Comparison of ENCODE assay signal across 8 cellular contexts in genomic region chr13:97975280-97975850, GRCh38. TPM values are rescaled to one million over a fixed set of nuclear protein-coding genes. Genes with fewer than 3 reads are reported as not detected.
DNase-seq lines count a peak whose midpoint lies in the region; ATAC-seq and TF ChIP-seq lines count a peak whose summit lies in the region.

No MANE protein-coding gene starts in this region.

- CTCF ChIA-PET in activated CD8-positive, alpha-beta memory T cell treated with anti-CD3 and anti-CD28 coated beads, Interleukin-2, amount 10 ng/mL, durations not matched to agents 7 days and 5 days (lab: Charles Lee): no interaction called here

- peaks cover 10 to 22% of the 10 kb centered on the region in 2 donors for H3K4me1 ChIP-seq in duodenal mucosa (ENCODE audit: control insufficient read depth in 1 of 2, insufficient read depth in 2 of 2, low read length in 2 of 2)

- H3K9me3 Mint-ChIP-seq in activated CD8-positive, alpha-beta memory T cell treated with anti-CD3 and anti-CD28 coated beads, Interleukin-2, amount 10 ng/mL, durations not matched to agents 7 days and 5 days (ENCODE audit: low read depth): no peaks in the 10 kb centered on the region
- H3K9me3 Mint-ChIP-seq in nephron: no peaks in the 10 kb centered on the region

- peak overlapping the region; percentile 87 for H3K4me3 Mint-ChIP-seq in activated CD8-positive, alpha-beta memory T cell treated with anti-CD3 and anti-CD28 coated beads, Interleukin-2, amount 10 ng/mL, durations not matched to agents 7 days and 5 days
- H3K4me3 Mint-ChIP-seq in nephron: peak overlapping the region; percentile 94 to 96 (median 95)

- H3K27me3 Mint-ChIP-seq in activated CD8-positive, alpha-beta memory T cell treated with anti-CD3 and anti-CD28 coated beads, Interleukin-2, amount 10 ng/mL, durations not matched to agents 7 days and 5 days: peaks cover 6% of the 10 kb centered on the region
- no peaks in the 10 kb centered on the region for H3K27me3 Mint-ChIP-seq in nephron (ENCODE audit: low read depth)

- peaks cover 26% of the 10 kb centered on the region for H3K4me1 Mint-ChIP-seq in activated CD8-positive, alpha-beta memory T cell treated with anti-CD3 and anti-CD28 coated beads, Interleukin-2, amount 10 ng/mL, durations not matched to agents 7 days and 5 days
- H3K4me1 Mint-ChIP-seq in nephron: peaks cover 26% of the 10 kb centered on the region

- no peak for TF ChIP-seq CTCF in nephron (IDR thresholded peaks at IDR 0.05; ENCODE audit: unreplicated experiment in 3 of 3)

- H3K9ac ChIP-seq in duodenal mucosa (ENCODE audit: low read depth in 1 of 2, low read length in 2 of 2): peak overlapping the region; percentile 51 to 79

- no peaks in the 10 kb centered on the region for H3K9me3 ChIP-seq in MG63
- H3K9me3 ChIP-seq in duodenal mucosa (ENCODE audit: control insufficient read depth in 1 of 2, low read length in 2 of 2): no peaks in the 10 kb centered on the region

- H3K27ac ChIP-seq in duodenal mucosa (ENCODE audit: low read depth, low read length): no peak overlapping the region

- H3K4me3 ChIP-seq in MG63: peak overlapping the region; percentile 65
- H3K4me3 ChIP-seq in duodenal mucosa (ENCODE audit: low read depth in 1 of 2, low read length in 2 of 2): peak overlapping the region; percentile 73 to 90

- DNase-seq in activated CD8-positive, alpha-beta memory T cell treated with anti-CD3 and anti-CD28 coated beads, Interleukin-2, amount 10 ng/mL, durations not matched to agents 7 days and 5 days: no peak
- no peak for DNase-seq in activated CD8-positive, alpha-beta memory T cell treated with anti-CD3 and anti-CD28 coated beads, Interleukin-2, amount 50 U/mL, for 48 hours
- DNase-seq in MG63 (no peak), activated gamma-delta T cell treated with Interleukin-2 at 50 U/mL for 16 hours (no peak)

- no peak for ATAC-seq in activated CD8-positive, alpha-beta memory T cell treated with anti-CD3 and anti-CD28 coated beads, Interleukin-2, amount 10 ng/mL, durations not matched to agents 7 days and 5 days
- ATAC-seq in HG03469 (IDR thresholded peaks at IDR 0.05; ENCODE audit: unreplicated experiment): no peak
- no peak for ATAC-seq in GM18520 (IDR thresholded peaks at IDR 0.05; ENCODE audit: unreplicated experiment)

- peaks cover 6% of the 10 kb centered on the region for H3K36me3 Mint-ChIP-seq in activated CD8-positive, alpha-beta memory T cell treated with anti-CD3 and anti-CD28 coated beads, Interleukin-2, amount 10 ng/mL, durations not matched to agents 7 days and 5 days
- no peaks in the 10 kb centered on the region for H3K36me3 Mint-ChIP-seq in nephron (ENCODE audit: low read depth)

- H3K27ac Mint-ChIP-seq in activated CD8-positive, alpha-beta memory T cell treated with anti-CD3 and anti-CD28 coated beads, Interleukin-2, amount 10 ng/mL, durations not matched to agents 7 days and 5 days: peak overlapping the region; percentile 97
- peak overlapping the region; percentile 95 to 98 (median 96) for H3K27ac Mint-ChIP-seq in nephron

- no peaks in the 10 kb centered on the region for H3K27me3 ChIP-seq in MG63
- peaks cover 0 to 4% of the 10 kb centered on the region in 2 donors for H3K27me3 ChIP-seq in duodenal mucosa (ENCODE audit: control insufficient read depth in 1 of 2, insufficient read depth in 2 of 2, low read length in 2 of 2)

- H3K36me3 ChIP-seq in MG63 (peaks cover 17% of the 10 kb centered on the region), duodenal mucosa (ENCODE audit: control insufficient read depth in 1 of 2, insufficient read depth in 2 of 2, low read length in 2 of 2) (no peaks in the 10 kb centered on the region)

RNA-seq across cellular contexts. Expression of gene IPO5, which starts 21.9 kb away (rescaled TPM):
- 100 to 1,000 TPM; 101 to 136 TPM for total RNA-seq in activated CD8-positive, alpha-beta memory T cell treated with anti-CD3 and anti-CD28 coated beads, Interleukin-2, amount 10 ng/mL, durations not matched to agents 7 days and 5 days
- 165 and 217 TPM in 2 replicates for total RNA-seq in MG63 (2014; rRNA removed; shearing (Covaris generic); ENCODE audit: low replicate concordance)
